ENCODE assay signal across 18 cellular contexts in genomic region chr4:118586357-118586790, GRCh38.
DNase-seq lines count a peak whose midpoint lies in the region; ATAC-seq and TF ChIP-seq lines count a peak whose summit lies in the region.
"Had no signal": no experiment of that assay in that cellular context is flagged by ENCODE, and none has a peak within 500 bp of the region (broad histone marks: within the 10 kb centered on the region; RNA-seq: fewer than 3 reads in every experiment).

No MANE protein-coding gene starts in this region.

- no peak overlapping the region for H2BK5ac ChIP-seq in trophoblast cell (ENCODE audit: low read depth, low read length, poor library complexity)

- no peak overlapping the region for H3K18ac ChIP-seq in trophoblast cell (ENCODE audit: low read length)

- H3K9me3 ChIP-seq in SJCRH30 (replicated peaks) (no peaks in the 10 kb centered on the region), heart left ventricle (no peaks in the 10 kb centered on the region), trophoblast cell (ENCODE audit: insufficient read depth, low read depth, low read length) (no peaks in the 10 kb centered on the region)

- H4K12ac ChIP-seq in trophoblast cell (ENCODE audit: low read depth, low read length) = no peak overlapping the region

- no peak overlapping the region for H3K9ac ChIP-seq in trophoblast cell (ENCODE audit: low read length)

- H2BK120ac ChIP-seq in trophoblast cell (ENCODE audit: insufficient read depth, low read length, poor library complexity) = no peak overlapping the region

- H3K27me3 ChIP-seq in SJCRH30 (no peaks in the 10 kb centered on the region), heart left ventricle (peaks cover 0 to 11% (median 0%) of the 10 kb centered on the region in 9 donors), trophoblast cell (ENCODE audit: insufficient read depth, low read length) (no peaks in the 10 kb centered on the region)

- no peak overlapping the region for H3K4me2 ChIP-seq in trophoblast cell (ENCODE audit: low read length)

- TF ChIP-seq POLR2A in heart left ventricle (IDR thresholded peaks at IDR 0.05) = no peak

- 25 to 47% (median 33%) methylated on average over 6 of the region's 6 CpGs for WGBS in heart left ventricle, 4 donors
- WGBS in trophoblast cell (ENCODE audit: extremely low coverage, insufficient coverage, insufficient read length) = no CpG with 5 or more reads among the region's 6 CpGs

- peak overlapping the region; percentile 6 for H3K23ac ChIP-seq in trophoblast cell (ENCODE audit: low read length)

- ATAC-seq in heart left ventricle (peak; percentile 69 to 79 (median 72)), HG03025 (IDR thresholded peaks at IDR 0.05; ENCODE audit: low FRiP score, unreplicated experiment) (no peak), GM21529 (IDR thresholded peaks at IDR 0.05; ENCODE audit: unreplicated experiment) (no peak)
- ATAC-seq: SK-N-SH treated with all-trans-retinoic acid at 6 μM for 48 hours had no signal

- H2AK5ac ChIP-seq in trophoblast cell (ENCODE audit: low read length) = no peak overlapping the region

- intact Hi-C loops in heart left ventricle (cut with DNase I) = no loop called here

- no peak overlapping the region for H3K4ac ChIP-seq in trophoblast cell (ENCODE audit: low read depth, low read length)

- no peak overlapping the region for H4K8ac ChIP-seq in trophoblast cell (ENCODE audit: low read depth, low read length)

- H3K4me3 ChIP-seq in SJCRH30 (peak overlapping the region; percentile 23), heart left ventricle (peak overlapping the region in 1 of 12 donors; percentile 16), trophoblast cell (ENCODE audit: low read depth, low read length) (no peak overlapping the region)

- H3K27ac ChIP-seq in SJCRH30 (no peak overlapping the region), heart left ventricle (peak overlapping the region in 9 of 12 donors; percentile 13 to 53 (median 31)), trophoblast cell (ENCODE audit: low read depth, low read length) (no peak overlapping the region)

- DNase-seq in DMS 273 (lab: John Stamatoyannopoulos, UW; ENCODE audit: unreplicated experiment) (peak; percentile 78), SJCRH30 (peak; percentile 49 to 67), heart left ventricle (peak; percentile 36 to 81 (median 62)), trophoblast cell (no peak), germinal center (ENCODE audit: low spot score) (no peak), OCI-M1 (lab: John Stamatoyannopoulos, UW) (no peak)
- DNase-seq: activated CD4-positive, CD25-positive, alpha-beta regulatory T cell; activated CD8-positive, alpha-beta memory T cell treated with anti-CD3 and anti-CD28 coated beads, Interleukin-2, amount 50 U/mL, for 48 hours; activated naive CD8-positive, alpha-beta T cell treated with anti-CD3 and anti-CD28 coated beads for 36 hours; AML-193; hippocampal formation; NCI-H2029 treated with DMSO at 0.1 percent for 48 hours; occipital lobe; stimulated activated CD4-positive, alpha-beta T cell treated with anti-CD3 and anti-CD28 coated beads, Interleukin-1b, Interleukin-23, amount 100 ng/mL, for 48 hours; stimulated activated CD8-positive, alpha-beta memory T cell treated with anti-CD3 and anti-CD28 coated beads, Interleukin-4, amount 100 ng/mL, for 48 hours had no signal

- no peaks in the 10 kb centered on the region for H3K79me1 ChIP-seq in trophoblast cell (ENCODE audit: low read length)

- H4K91ac ChIP-seq in trophoblast cell (ENCODE audit: low read depth, low read length) = no peak overlapping the region

- TF ChIP-seq CTCF in heart left ventricle (IDR thresholded peaks at IDR 0.05) = no peak

- H2AFZ ChIP-seq in trophoblast cell (ENCODE audit: insufficient read depth, low read length, poor library complexity) = no peak overlapping the region

- H3K79me2 ChIP-seq in trophoblast cell (ENCODE audit: control insufficient read depth, insufficient read depth, low read length, poor library complexity) = no peaks in the 10 kb centered on the region

- H2BK12ac ChIP-seq in trophoblast cell (ENCODE audit: low read length) = no peak overlapping the region

- H3K4me1 ChIP-seq in SJCRH30 = peaks cover 16% of the 10 kb centered on the region
- peaks cover 0 to 18% (median 10%) of the 10 kb centered on the region in 12 donors for H3K4me1 ChIP-seq in heart left ventricle
- H3K4me1 ChIP-seq in trophoblast cell (ENCODE audit: control insufficient read depth in 1 of 2, insufficient read depth in 2 of 2, low read length in 2 of 2) = no peaks in the 10 kb centered on the region

- H3K14ac ChIP-seq in trophoblast cell (ENCODE audit: low read length) = no peak overlapping the region

- H3K36me3 ChIP-seq in SJCRH30 (no peaks in the 10 kb centered on the region), heart left ventricle (no peaks in the 10 kb centered on the region), trophoblast cell (ENCODE audit: control insufficient read depth in 1 of 2, insufficient read depth in 2 of 2, low read length in 2 of 2) (no peaks in the 10 kb centered on the region)

Comparison
In these comparisons a context has a peak if more than half of its experiments do, and no peak if none do; other contexts are left out.
1. DNase-seq: peak in DMS 273 (single experiment), SJCRH30 (2 of 2) and heart left ventricle (5 of 5); none in trophoblast cell (0 of 2), germinal center (single experiment) and OCI-M1 (single experiment).
2. H3K27ac ChIP-seq: peak in heart left ventricle (9 of 12); none in SJCRH30 (single experiment) and trophoblast cell (single experiment).
3. ATAC-seq: peak in heart left ventricle (4 of 4); none in HG03025 (single experiment) and GM21529 (single experiment).